In the genomic region with DNA sequence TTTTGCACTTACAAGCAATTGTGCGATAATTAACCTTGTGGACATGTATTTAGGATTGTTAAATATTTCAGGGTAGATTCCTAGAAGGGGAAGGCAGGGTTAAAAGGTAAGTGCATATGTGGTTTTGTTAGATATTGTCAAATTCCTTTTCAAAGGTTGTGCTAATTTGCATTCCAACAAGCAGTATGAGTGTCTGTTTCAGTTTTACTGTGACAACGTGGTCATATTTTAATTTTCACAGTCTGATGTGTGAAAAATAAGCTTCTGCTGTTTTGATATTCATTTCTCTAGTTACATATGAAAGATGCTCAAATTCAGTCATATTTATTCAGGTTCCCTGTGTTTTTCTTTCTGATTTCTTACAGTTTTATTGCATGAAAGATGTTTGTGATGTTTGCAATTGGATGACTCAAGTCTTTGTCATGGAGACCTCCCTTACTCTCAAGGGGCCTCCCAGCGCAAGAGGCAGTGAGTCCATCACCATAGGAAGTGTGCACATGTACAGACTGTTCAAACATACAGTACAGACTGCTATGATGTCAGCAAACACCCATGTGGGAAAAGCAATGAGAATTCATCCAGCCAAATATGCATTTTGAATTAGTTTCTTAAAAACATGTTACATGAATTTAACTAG, we compare ENCODE assay signal across 9 cellular contexts.
A peak's percentile ranks its signal among the peaks of the same experiment; 100 is the strongest.
DNase-seq lines count a peak whose midpoint lies in the region; ATAC-seq and TF ChIP-seq lines count a peak whose summit lies in the region.
"Had no signal": no experiment of that assay in that cellular context is flagged by ENCODE, and none has a peak within 500 bp of the region (broad histone marks: within the 10 kb centered on the region; RNA-seq: fewer than 3 reads in every experiment).

No MANE protein-coding gene starts in this region.

- in situ Hi-C loops in ACHN (cut with HindIII; ENCODE audit: low pct_ligation_motif_present, low pct_unique_long_range_greater_than_20kb, low sequenced_read_pairs): no loop called here

- H3K27me3 ChIP-seq in esophagus muscularis mucosa: no peaks in the 10 kb centered on the region

- no peak for TF ChIP-seq EP300 in esophagus muscularis mucosa (IDR thresholded peaks at IDR 0.05)

- H3K4me3 ChIP-seq in esophagus muscularis mucosa: no peak overlapping the region

- TF ChIP-seq POLR2A in esophagus muscularis mucosa (IDR thresholded peaks at IDR 0.05; ENCODE audit: low read depth): no peak

- H3K9me3 ChIP-seq in esophagus muscularis mucosa: no peaks in the 10 kb centered on the region

- DNase-seq in esophagus muscularis mucosa (ENCODE audit: extremely low spot score): peak; percentile 31
- DNase-seq in ACHN: no peak
- no peak for DNase-seq in HUDEP-2 (lab: John Stamatoyannopoulos, UW; ENCODE audit: unreplicated experiment in 76 of 76)
- DNase-seq: effector CD4-positive, alpha-beta T cell had no signal

- H3K27ac ChIP-seq in esophagus muscularis mucosa (replicated peaks in 1 of 4): no peak overlapping the region
- H3K27ac ChIP-seq: parathyroid adenoma had no signal

- H3K36me3 ChIP-seq in esophagus muscularis mucosa: no peaks in the 10 kb centered on the region

- intact Hi-C loops in esophagus muscularis mucosa (cut with DNase I): no loop called here

- no peaks in the 10 kb centered on the region for H3K4me1 ChIP-seq in esophagus muscularis mucosa
- H3K4me1 ChIP-seq: parathyroid adenoma had no signal

- TF ChIP-seq CTCF in esophagus muscularis mucosa (IDR thresholded peaks at IDR 0.05): no peak

- peak; percentile 87 for ATAC-seq in GM18861 (IDR thresholded peaks at IDR 0.05; ENCODE audit: unreplicated experiment)
- ATAC-seq in GM21381 (IDR thresholded peaks at IDR 0.05; ENCODE audit: unreplicated experiment): peak; percentile 83
- ATAC-seq in HG03196 (IDR thresholded peaks at IDR 0.05; ENCODE audit: unreplicated experiment): peak; percentile 85
- no peak for ATAC-seq in GM19455 (IDR thresholded peaks at IDR 0.05; ENCODE audit: unreplicated experiment)

- WGBS in esophagus muscularis mucosa: 83% methylated on average over 3 of the region's 3 CpGs
